Comparison of ENCODE assay signal across 12 cellular contexts in the genomic region with DNA sequence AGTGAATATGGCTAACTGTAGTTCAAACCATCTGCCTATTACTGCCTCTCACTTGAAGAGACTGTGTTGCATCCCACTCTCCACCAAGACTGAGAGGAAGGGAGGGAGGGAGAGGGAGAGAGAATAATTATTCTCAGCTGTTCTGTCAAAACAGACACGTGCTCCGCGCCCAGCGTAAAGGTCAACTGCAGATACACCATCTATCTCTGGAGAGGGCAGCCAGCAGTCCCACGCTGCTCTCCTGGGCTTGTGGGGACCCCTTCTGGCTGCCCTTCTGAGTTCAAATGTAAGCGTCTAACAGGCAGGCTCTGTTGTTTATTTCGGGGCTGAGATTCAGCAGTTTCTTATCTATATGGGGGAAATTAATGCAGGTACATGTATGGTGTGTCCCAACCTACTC.
DNase-seq lines count a peak whose midpoint lies in the region; ATAC-seq, FAIRE-seq and TF ChIP-seq lines count a peak whose summit lies in the region.
"Had no signal": no experiment of that assay in that cellular context is flagged by ENCODE, and none has a peak within 500 bp of the region (broad histone marks: within the 10 kb centered on the region; RNA-seq: fewer than 3 reads in every experiment).

No MANE protein-coding gene starts in this region.

- TF ChIP-seq RAD21 in GM12878 (IDR thresholded peaks at IDR 0.05; ENCODE audit: insufficient read depth, low read depth, low read length) = peak; percentile 51

- WGBS in GM12878 (ENCODE audit: insufficient coverage, insufficient replicate concordance, low lambda C conversion rate, missing lambda C conversion rate) = 64% methylated on average over 7 of the region's 7 CpGs
- 50 to 64% methylated on average over 7 of the region's 7 CpGs for WGBS in tibial nerve, 2 donors

- BruUV-seq in GM12878 (replicated peaks; lab: Mats Ljungman, UMichigan) = no TSS peak

- CTCF ChIA-PET in GM12878 (lab: Yijun Ruan, JAX) = interaction anchor here (1.0 kb wide), 2 partner anchors 15 to 465 kb away, joined by 3 to 4 read pairs; no protein-coding TSS in a partner anchor

- peaks cover 2% of the 10 kb centered on the region for H3K9me3 Mint-ChIP-seq in neural progenitor cell

- no peaks in the 10 kb centered on the region for H3K36me3 Mint-ChIP-seq in neural progenitor cell

- no peak overlapping the region for H3K27ac ChIP-seq in GM12878 (ENCODE audit: control insufficient read depth, insufficient read depth)
- no peak overlapping the region for H3K27ac ChIP-seq in neural progenitor cell
- H3K27ac ChIP-seq in tibial nerve = no peak overlapping the region
- H3K27ac ChIP-seq in dorsolateral prefrontal cortex = no peak overlapping the region
- H3K27ac ChIP-seq: skin epidermis, vagina had no signal

- RAD21 ChIA-PET in GM12878 (lab: Charles Lee; ENCODE audit: unreplicated experiment) = no interaction called here

- H3K9ac ChIP-seq in GM12878 (ENCODE audit: control insufficient read depth, insufficient read depth, low read length) (no peak overlapping the region), neural progenitor cell (no peak overlapping the region)

- in situ Hi-C loops in GM12878 (cut with MboI) = no loop called here

- no peaks in the 10 kb centered on the region for H3K79me2 ChIP-seq in GM12878 (ENCODE audit: control insufficient read depth, insufficient read depth, low read length)
- no peaks in the 10 kb centered on the region for H3K79me2 ChIP-seq in neural progenitor cell (ENCODE audit: low read depth)

- peak; percentile 18 for DNase-seq in NCI-H146 treated with DMSO at 0.1 percent for 48 hours (lab: John Stamatoyannopoulos, UW; ENCODE audit: unreplicated experiment)
- DNase-seq in GM12878 (ENCODE audit: low read depth, low spot score) = no peak
- DNase-seq in neural progenitor cell (ENCODE audit: low spot score) = peak; percentile 58
- DNase-seq in T-helper 9 cell = no peak
- DNase-seq in tibial nerve (ENCODE audit: low spot score in 2 of 2) = no peak
- DNase-seq in dorsolateral prefrontal cortex = no peak
- DNase-seq: NCI-H510A treated with DMSO at 0.1 percent for 48 hours, T-helper 17 cell had no signal

- POLR2A ChIA-PET in GM12878 (lab: Charles Lee) = no interaction called here

- no peaks in the 10 kb centered on the region for H3F3A ChIP-seq in neural progenitor cell (ENCODE audit: low read depth)

- TF ChIP-seq POLR2A in GM12878 (IDR thresholded peaks at IDR 0.05; ENCODE audit: low read depth, low read length) = no peak
- no peak for TF ChIP-seq POLR2A in tibial nerve (IDR thresholded peaks at IDR 0.05)

- FAIRE-seq in GM12878 (lab: Jason Lieb, UNC) = no peak

- H3K4me2 ChIP-seq in GM12878 (ENCODE audit: control insufficient read depth, insufficient read depth) (no peak overlapping the region), neural progenitor cell (no peak overlapping the region)

- H3K27ac Mint-ChIP-seq in neural progenitor cell = no peak overlapping the region
- H3K27ac Mint-ChIP-seq: T-helper 17 cell had no signal

- peaks cover 9% of the 10 kb centered on the region for H3K4me1 Mint-ChIP-seq in neural progenitor cell
- H3K4me1 Mint-ChIP-seq: T-helper 17 cell had no signal

- H3K4me1 ChIP-seq in GM12878 (ENCODE audit: control insufficient read depth, insufficient read depth, low read length) (no peaks in the 10 kb centered on the region), neural progenitor cell (no peaks in the 10 kb centered on the region), tibial nerve (no peaks in the 10 kb centered on the region)
- H3K4me1 ChIP-seq: vagina had no signal

- no peaks in the 10 kb centered on the region for H3K27me3 ChIP-seq in GM12878 (replicated peaks in 1 of 2; ENCODE audit: control insufficient read depth in 2 of 2, insufficient read depth in 2 of 2, low read length in 1 of 2)
- H3K27me3 ChIP-seq in neural progenitor cell = no peaks in the 10 kb centered on the region
- no peaks in the 10 kb centered on the region for H3K27me3 ChIP-seq in tibial nerve
- H3K27me3 ChIP-seq in dorsolateral prefrontal cortex = no peaks in the 10 kb centered on the region
- H3K27me3 ChIP-seq: vagina had no signal

- TF ChIP-seq CTCF in GM12873 (IDR thresholded peaks at IDR 0.05; ENCODE audit: insufficient read depth, low read depth, low read length, missing control alignments) (peak; percentile 27), GM12878 (IDR thresholded peaks at IDR 0.05 in 2 of 3, conservative IDR thresholded peaks at IDR 0.05 in 1 of 3; ENCODE audit: control insufficient read depth in 2 of 3, extremely low read depth in 1 of 3, insufficient read depth in 1 of 3, low read depth in 3 of 3, low read length in 3 of 3) (no peak), neural progenitor cell (IDR thresholded peaks at IDR 0.05) (peak; percentile 62), tibial nerve (IDR thresholded peaks at IDR 0.05) (no peak), dorsolateral prefrontal cortex (IDR thresholded peaks at IDR 0.05 in 54 of 56, conservative IDR thresholded peaks at IDR 0.05 in 2 of 56; ENCODE audit: low read depth in 1 of 56, partially characterized antibody in 56 of 56) (no peak)

- H4K20me1 ChIP-seq in GM12878 (ENCODE audit: control insufficient read depth, insufficient read depth) (no peaks in the 10 kb centered on the region), neural progenitor cell (ENCODE audit: low read depth) (no peaks in the 10 kb centered on the region)

- no peak overlapping the region for H3K4me3 Mint-ChIP-seq in neural progenitor cell
- H3K4me3 Mint-ChIP-seq: T-helper 17 cell had no signal

- H3K4me3 ChIP-seq in GM12878 (no peak overlapping the region), neural progenitor cell (no peak overlapping the region), tibial nerve (no peak overlapping the region), dorsolateral prefrontal cortex (no peak overlapping the region)
- H3K4me3 ChIP-seq: mucosa of descending colon, skin epidermis, vagina had no signal

- no peak for TF ChIP-seq EP300 in GM12878 (IDR thresholded peaks at IDR 0.05; ENCODE audit: borderline replicate concordance in 1 of 2, control insufficient read depth in 1 of 2, low read depth in 2 of 2, low read length in 2 of 2)
- TF ChIP-seq EP300 in tibial nerve (IDR thresholded peaks at IDR 0.05) = no peak

- peaks cover 0 to 2% of the 10 kb centered on the region in 2 experiments; a peak in 2 of 4 replicates for H3K36me3 ChIP-seq in GM12878 (ENCODE audit: control insufficient read depth in 2 of 2, insufficient read depth in 2 of 2, low read length in 1 of 2)
- no peaks in the 10 kb centered on the region for H3K36me3 ChIP-seq in neural progenitor cell
- H3K36me3 ChIP-seq in tibial nerve = no peaks in the 10 kb centered on the region
- H3K36me3 ChIP-seq: vagina had no signal

- no peak for ATAC-seq in GM12878
- ATAC-seq: mucosa of descending colon, T-helper 17 cell had no signal

- H3K27me3 Mint-ChIP-seq in neural progenitor cell (ENCODE audit: insufficient read depth, low read depth) = peaks cover 3% of the 10 kb centered on the region
- H3K27me3 Mint-ChIP-seq: T-helper 17 cell had no signal

- SMC1A ChIA-PET in GM12878 (lab: Charles Lee; ENCODE audit: uncharacterized antibody, unreplicated experiment) = no interaction called here

- H3K9me3 ChIP-seq in GM12878 (replicated peaks; ENCODE audit: control insufficient read depth, insufficient read depth, low read length) = no peaks in the 10 kb centered on the region
- no peaks in the 10 kb centered on the region for H3K9me3 ChIP-seq in neural progenitor cell (ENCODE audit: low read depth)
- H3K9me3 ChIP-seq in tibial nerve = no peaks in the 10 kb centered on the region
- H3K9me3 ChIP-seq: mucosa of descending colon, vagina had no signal

- H2AFZ ChIP-seq in GM12878 (ENCODE audit: control insufficient read depth, low read depth, low read length) (no peak overlapping the region), neural progenitor cell (replicated peaks) (no peak overlapping the region)

- intact Hi-C loops in GM12878 (cut with micrococcal nuclease; ENCODE audit: unreplicated experiment) = no loop called here
- intact Hi-C loops in dorsolateral prefrontal cortex (cut with DNase I) = no loop called here

TF ChIP-seq in GM12878, 131 proteins besides CTCF, POLR2A, EP300 and RAD21 (continues in another document):
- TF ChIP-seq SIN3A (IDR thresholded peaks at IDR 0.05; ENCODE audit: low read depth, low read length) (no peak), ZSCAN29 (IDR thresholded peaks at IDR 0.05) (no peak), JUND (IDR thresholded peaks at IDR 0.05; ENCODE audit: low read depth, low read length) (no peak), E2F8 (IDR thresholded peaks at IDR 0.05; ENCODE audit: low read depth, partially characterized antibody) (no peak)

Comparison
In these comparisons a context has a peak if more than half of its experiments do, and no peak if none do; other contexts are left out.
1. CTCF ChIP-seq: peak in GM12873 (single experiment) and neural progenitor cell (single experiment); none in GM12878 (0 of 3), tibial nerve (0 of 5) and dorsolateral prefrontal cortex (0 of 56).
2. DNase-seq: peak in NCI-H146 treated with DMSO at 0.1 percent for 48 hours (single experiment) and neural progenitor cell (single experiment); none in GM12878 (single experiment), T-helper 9 cell (single experiment), tibial nerve (0 of 2) and dorsolateral prefrontal cortex (0 of 10).